In the genomic region with DNA sequence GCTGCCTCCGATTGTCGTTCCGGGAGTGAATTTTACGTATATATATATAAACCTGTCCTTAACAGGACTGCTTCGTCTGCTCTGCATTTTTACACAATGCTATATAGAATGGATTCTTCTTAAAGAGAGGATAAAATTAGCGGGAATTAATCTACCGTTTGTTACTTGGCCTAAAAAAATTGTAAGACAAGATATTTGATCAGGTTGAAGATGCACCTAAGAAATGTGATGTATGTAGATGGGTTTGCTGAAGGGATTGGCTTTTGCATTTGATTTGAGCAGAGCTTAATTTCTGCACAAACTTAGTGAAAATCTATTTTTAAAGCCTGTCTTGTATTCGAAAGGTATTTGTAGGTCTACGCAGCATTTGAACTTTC, we compare ENCODE assay signal across 8 cellular contexts. TPM values are rescaled to one million over a fixed set of nuclear protein-coding genes. Genes with fewer than 3 reads are reported as not detected.
DNase-seq lines count a peak whose midpoint lies in the region; ATAC-seq and TF ChIP-seq lines count a peak whose summit lies in the region.

No MANE protein-coding gene starts in this region.

- H3K27ac Mint-ChIP-seq in T-helper 17 cell: peak overlapping the region; percentile 96

- H3K4me1 Mint-ChIP-seq in T-helper 17 cell: peaks cover 54% of the 10 kb centered on the region

- peak overlapping the region; percentile 88 to 90 for H3K4me3 ChIP-seq in foreskin fibroblast (ENCODE audit: low read depth in 1 of 2, low read length in 2 of 2)
- peak overlapping the region; percentile 70 to 90 (median 88) for H3K4me3 ChIP-seq in gastrocnemius medialis

- H3K36me3 ChIP-seq in gastrocnemius medialis: no peaks in the 10 kb centered on the region

- no peaks in the 10 kb centered on the region for H3K27me3 ChIP-seq in gastrocnemius medialis

- ATAC-seq in T-helper 17 cell (no peak), gastrocnemius medialis (no peak), GM19397 (IDR thresholded peaks at IDR 0.05; ENCODE audit: unreplicated experiment) (no peak)

- DNase-seq in NCI-H2107 treated with DMSO at 0.1 percent for 48 hours (lab: John Stamatoyannopoulos, UW; ENCODE audit: unreplicated experiment) (peak; percentile 51), NCI-H2107 (lab: John Stamatoyannopoulos, UW) (no peak), T-helper 17 cell (no peak), foreskin fibroblast (no peak), gastrocnemius medialis (no peak), iPS-NIHi11 (ENCODE audit: low spot score) (no peak), NOMO-1 treated with dmso at 0.1 percent for 144 hours (lab: John Stamatoyannopoulos, UW; ENCODE audit: unreplicated experiment) (no peak)

- peaks cover 50 to 57% of the 10 kb centered on the region in 2 donors for H3K4me1 ChIP-seq in gastrocnemius medialis

- H3K9me3 ChIP-seq in T-helper 17 cell (ENCODE audit: control insufficient read depth, low read length, poor library complexity, severe bottlenecking) (no peaks in the 10 kb centered on the region), gastrocnemius medialis (no peaks in the 10 kb centered on the region)

- H3K36me3 Mint-ChIP-seq in T-helper 17 cell (ENCODE audit: low read depth): peaks cover 3% of the 10 kb centered on the region

- H3K4me3 Mint-ChIP-seq in T-helper 17 cell: peak overlapping the region; percentile 96

- TF ChIP-seq CTCF in foreskin fibroblast (IDR thresholded peaks at IDR 0.05; ENCODE audit: low read depth, low read length) (no peak), gastrocnemius medialis (IDR thresholded peaks at IDR 0.05 in 4 of 5, conservative IDR thresholded peaks at IDR 0.05 in 1 of 5) (no peak)

- intact Hi-C loops in gastrocnemius medialis (cut with DNase I; ENCODE audit: low total_unique reads): loop anchor here (2.0 to 5.0 kb wide), 3 partner anchors 130 to 355 kb away; no protein-coding TSS in a partner anchor

- no peaks in the 10 kb centered on the region for H3K27me3 Mint-ChIP-seq in T-helper 17 cell

- in situ Hi-C loops in gastrocnemius medialis (cut with MboI; ENCODE audit: low sequenced_read_pairs in 4 of 4): loop anchor here (5.0 to 10.0 kb wide), 3 partner anchors 158 to 168 kb away; no protein-coding TSS in a partner anchor

- peak overlapping the region; percentile 96 to 99 (median 97) for H3K27ac ChIP-seq in gastrocnemius medialis

- TF ChIP-seq POLR2A in gastrocnemius medialis (IDR thresholded peaks at IDR 0.05): no peak

RNA-seq across cellular contexts. Expression of gene PPP1CB, which starts 1.0 kb away (rescaled TPM):
- 100 to 1,000 TPM; 309 to 313 TPM for total RNA-seq in T-helper 17 cell
- 100 to 1,000 TPM; 230 to 419 (median 317) TPM for total RNA-seq in gastrocnemius medialis

RNA-seq across cellular contexts. Expression of gene SPDYA, which starts 58.0 kb away (rescaled TPM):
- total RNA-seq in T-helper 17 cell: 10 to 100 TPM; 11.2 to 18.7 TPM
- under 1 TPM in 1 of 4 donors, not detected in 3; 0.31 TPM for total RNA-seq in gastrocnemius medialis

Comparison
In these comparisons a context has a peak if more than half of its experiments do, and no peak if none do; other contexts are left out.
1. RNA of gene SPDYA, which starts 58.0 kb away (total RNA-seq): 11.2 to 18.7 TPM in T-helper 17 cell; 0.31 TPM in gastrocnemius medialis; every median in the first group is over 4 times any median in the second.